15 cellular contexts compared by ENCODE assay signal in genomic region chr10:311901-312665, GRCh38.
"Had no signal": no experiment of that assay in that cellular context is flagged by ENCODE, and none has a peak within 500 bp of the region (broad histone marks: within the 10 kb centered on the region; RNA-seq: fewer than 3 reads in every experiment).

No MANE protein-coding gene starts in this region.

- ATAC-seq: left lung; natural killer cell; stimulated activated naive CD8-positive, alpha-beta T cell treated with anti-CD3 and anti-CD28 coated beads, Interleukin-15, amount 100 ng/mL, for 72 hours had no signal

- H3K9me3 Mint-ChIP-seq: activated CD4-positive, alpha-beta T cell treated with anti-CD3 and anti-CD28 coated beads, Interleukin-2, amount 10 ng/mL, durations not matched to agents 7 days and 5 days; natural killer cell; stimulated activated naive CD8-positive, alpha-beta T cell treated with anti-CD3 and anti-CD28 coated beads, Interleukin-15, amount 100 ng/mL, for 72 hours had no signal

- H3K27me3 ChIP-seq: cardiac muscle cell, left lung, right atrium auricular region, upper lobe of left lung had no signal

- H3K36me3 Mint-ChIP-seq: natural killer cell had no signal

- H3K36me3 ChIP-seq: cardiac muscle cell had no signal

- H3K27me3 Mint-ChIP-seq: activated CD4-positive, alpha-beta T cell treated with anti-CD3 and anti-CD28 coated beads, Interleukin-2, amount 10 ng/mL, durations not matched to agents 7 days and 5 days; progenitor cell of endocrine pancreas; stimulated activated naive CD8-positive, alpha-beta T cell treated with anti-CD3 and anti-CD28 coated beads, Interleukin-15, amount 100 ng/mL, for 72 hours had no signal

- H3K9me3 ChIP-seq: left lung, right atrium auricular region, upper lobe of left lung had no signal

- H3K27ac Mint-ChIP-seq: activated CD4-positive, alpha-beta T cell treated with anti-CD3 and anti-CD28 coated beads, Interleukin-2, amount 10 ng/mL, durations not matched to agents 7 days and 5 days; natural killer cell; progenitor cell of endocrine pancreas; stimulated activated naive CD8-positive, alpha-beta T cell treated with anti-CD3 and anti-CD28 coated beads, Interleukin-15, amount 100 ng/mL, for 72 hours had no signal

- H3K4me3 ChIP-seq: cardiac muscle cell, left lung, right atrium auricular region, skin epidermis, upper lobe of left lung had no signal

- H3K27ac ChIP-seq: cardiac muscle cell, left lung, right atrium auricular region, upper lobe of left lung had no signal

- DNase-seq: activated CD4-positive, alpha-beta T cell treated with anti-CD3 and anti-CD28 coated beads, Interleukin-2, amount 10 ng/mL, durations not matched to agents 7 days and 5 days; activated CD8-positive, alpha-beta memory T cell treated with anti-CD3 and anti-CD28 coated beads for 24 hours; activated naive CD4-positive, alpha-beta T cell treated with Interleukin-2 at 50 U/mL for 16 hours; erythroblast; islet precursor cell; left lung; mammary epithelial cell; natural killer cell; stimulated activated CD4-positive, alpha-beta T cell treated with anti-CD3 and anti-CD28 coated beads, Interleukin-4, amount 100 ng/mL, for 24 hours; stimulated activated naive CD8-positive, alpha-beta T cell treated with anti-CD3 and anti-CD28 coated beads, Interleukin-15, amount 100 ng/mL, for 72 hours had no signal

- H3K4me3 Mint-ChIP-seq: activated CD4-positive, alpha-beta T cell treated with anti-CD3 and anti-CD28 coated beads, Interleukin-2, amount 10 ng/mL, durations not matched to agents 7 days and 5 days; natural killer cell; stimulated activated naive CD8-positive, alpha-beta T cell treated with anti-CD3 and anti-CD28 coated beads, Interleukin-15, amount 100 ng/mL, for 72 hours had no signal
